In genomic region chr14:99129998-99130397, GRCh38 we compare ENCODE assay signal across 28 cellular contexts.
DNase-seq lines count a peak whose midpoint lies in the region; ATAC-seq and TF ChIP-seq lines count a peak whose summit lies in the region.
"Had no signal": no experiment of that assay in that cellular context is flagged by ENCODE, and none has a peak within 500 bp of the region (broad histone marks: within the 10 kb centered on the region; RNA-seq: fewer than 3 reads in every experiment).

No MANE protein-coding gene starts in this region.

- H3K4me1 Mint-ChIP-seq in activated CD8-positive, alpha-beta memory T cell treated with anti-CD3 and anti-CD28 coated beads, Interleukin-2, amount 10 ng/mL, durations not matched to agents 7 days and 5 days, result peaks cover 10% of the 10 kb centered on the region
- H3K4me1 Mint-ChIP-seq in activated naive CD4-positive, alpha-beta T cell treated with anti-CD3 and anti-CD28 coated beads for 36 hours (ENCODE audit: low read depth), result peaks cover 19% of the 10 kb centered on the region
- H3K4me1 Mint-ChIP-seq: B cell had no signal

- H3K36me3 Mint-ChIP-seq in activated CD8-positive, alpha-beta memory T cell treated with anti-CD3 and anti-CD28 coated beads, Interleukin-2, amount 10 ng/mL, durations not matched to agents 7 days and 5 days, result no peaks in the 10 kb centered on the region
- H3K36me3 Mint-ChIP-seq in activated naive CD4-positive, alpha-beta T cell treated with anti-CD3 and anti-CD28 coated beads for 36 hours (ENCODE audit: low read depth), result no peaks in the 10 kb centered on the region

- no peaks in the 10 kb centered on the region for H3K36me3 ChIP-seq in sigmoid colon
- H3K36me3 ChIP-seq: HAP-1 had no signal

- H3K27ac Mint-ChIP-seq in activated CD8-positive, alpha-beta memory T cell treated with anti-CD3 and anti-CD28 coated beads, Interleukin-2, amount 10 ng/mL, durations not matched to agents 7 days and 5 days, result no peak overlapping the region
- H3K27ac Mint-ChIP-seq in activated naive CD4-positive, alpha-beta T cell treated with anti-CD3 and anti-CD28 coated beads for 36 hours, result no peak overlapping the region
- H3K27ac Mint-ChIP-seq: B cell, HFFc6 had no signal

- H3K27me3 ChIP-seq in sigmoid colon, result no peaks in the 10 kb centered on the region

- no peak overlapping the region for H3K4me3 ChIP-seq in sigmoid colon
- H3K4me3 ChIP-seq: GM12878, HAP-1 had no signal

- H3K4me3 Mint-ChIP-seq in activated CD8-positive, alpha-beta memory T cell treated with anti-CD3 and anti-CD28 coated beads, Interleukin-2, amount 10 ng/mL, durations not matched to agents 7 days and 5 days, result no peak overlapping the region
- H3K4me3 Mint-ChIP-seq in activated naive CD4-positive, alpha-beta T cell treated with anti-CD3 and anti-CD28 coated beads for 36 hours, result no peak overlapping the region
- H3K4me3 Mint-ChIP-seq: B cell; CD8-positive, alpha-beta T cell; HFFc6 had no signal

- CTCF ChIA-PET in activated CD8-positive, alpha-beta memory T cell treated with anti-CD3 and anti-CD28 coated beads, Interleukin-2, amount 10 ng/mL, durations not matched to agents 7 days and 5 days (lab: Charles Lee), result no interaction called here
- CTCF ChIA-PET in activated naive CD4-positive, alpha-beta T cell treated with anti-CD3 and anti-CD28 coated beads for 36 hours (lab: Charles Lee), result no interaction called here

- TF ChIP-seq CTCF in sigmoid colon (IDR thresholded peaks at IDR 0.05), result no peak

- no peak overlapping the region for H3K27ac ChIP-seq in sigmoid colon
- H3K27ac ChIP-seq: C4-2B had no signal

- whole genome bisulfite sequencing in sigmoid colon, 2 donors, result 85% methylated on average over 15 of the region's 15 CpGs

- no peak for ATAC-seq in activated CD8-positive, alpha-beta memory T cell treated with anti-CD3 and anti-CD28 coated beads, Interleukin-2, amount 10 ng/mL, durations not matched to agents 7 days and 5 days
- ATAC-seq in left lobe of liver (no peak), HG02970 (IDR thresholded peaks at IDR 0.05; ENCODE audit: low FRiP score, unreplicated experiment) (no peak), GM21423 (IDR thresholded peaks at IDR 0.05; ENCODE audit: unreplicated experiment) (no peak)
- ATAC-seq: CD8-positive, alpha-beta T cell; GM12878 had no signal

- no peak for TF ChIP-seq POLR2A in sigmoid colon (IDR thresholded peaks at IDR 0.05)

- DNase-seq in activated CD8-positive, alpha-beta memory T cell treated with anti-CD3 and anti-CD28 coated beads, Interleukin-2, amount 10 ng/mL, durations not matched to agents 7 days and 5 days, result peak; percentile 15
- DNase-seq in activated CD8-positive, alpha-beta memory T cell treated with anti-CD3 and anti-CD28 coated beads, Interleukin-2, amount 50 U/mL, for 48 hours, result peak; percentile 12
- DNase-seq in left lobe of liver (ENCODE audit: low spot score) (peak; percentile 16), sigmoid colon (peak; percentile 25)
- DNase-seq in activated naive CD4-positive, alpha-beta T cell treated with anti-CD3 and anti-CD28 coated beads for 36 hours, result no peak
- DNase-seq: Caco-2, DMS79, EL, GDM1, GOT3, HFFc6, KBM-7, MV-4-11, NCI-H1105 treated with DMSO at 0.1 percent for 48 hours, NCI-H146, NCI-H1930, NCI-H2107, NCI-H446, NCI-H524 treated with DMSO at 0.1 percent for 48 hours, NCI-H774, SIG-M5 had no signal

- peaks cover 0 to 22% (median 16%) of the 10 kb centered on the region in 4 donors for H3K4me1 ChIP-seq in sigmoid colon
- H3K4me1 ChIP-seq: Caco-2, HAP-1 had no signal

- no peaks in the 10 kb centered on the region for H3K27me3 Mint-ChIP-seq in activated CD8-positive, alpha-beta memory T cell treated with anti-CD3 and anti-CD28 coated beads, Interleukin-2, amount 10 ng/mL, durations not matched to agents 7 days and 5 days
- no peaks in the 10 kb centered on the region for H3K27me3 Mint-ChIP-seq in activated naive CD4-positive, alpha-beta T cell treated with anti-CD3 and anti-CD28 coated beads for 36 hours (ENCODE audit: low read depth)
- H3K27me3 Mint-ChIP-seq: B cell had no signal

- no peaks in the 10 kb centered on the region for H3K9me3 ChIP-seq in sigmoid colon
- H3K9me3 ChIP-seq: Caco-2, HAP-1 had no signal

- intact Hi-C loops in sigmoid colon (cut with DNase I), result no loop called here
- intact Hi-C loops in activated naive CD4-positive, alpha-beta T cell treated with anti-CD3 and anti-CD28 coated beads for 36 hours (cut with micrococcal nuclease), result no loop called here

- no peaks in the 10 kb centered on the region for H3K9me3 Mint-ChIP-seq in activated CD8-positive, alpha-beta memory T cell treated with anti-CD3 and anti-CD28 coated beads, Interleukin-2, amount 10 ng/mL, durations not matched to agents 7 days and 5 days (ENCODE audit: low read depth)
- H3K9me3 Mint-ChIP-seq in activated naive CD4-positive, alpha-beta T cell treated with anti-CD3 and anti-CD28 coated beads for 36 hours, result no peaks in the 10 kb centered on the region
- H3K9me3 Mint-ChIP-seq: CD8-positive, alpha-beta T cell had no signal

- no peak for TF ChIP-seq EP300 in sigmoid colon (IDR thresholded peaks at IDR 0.05)
